In the genomic region with DNA sequence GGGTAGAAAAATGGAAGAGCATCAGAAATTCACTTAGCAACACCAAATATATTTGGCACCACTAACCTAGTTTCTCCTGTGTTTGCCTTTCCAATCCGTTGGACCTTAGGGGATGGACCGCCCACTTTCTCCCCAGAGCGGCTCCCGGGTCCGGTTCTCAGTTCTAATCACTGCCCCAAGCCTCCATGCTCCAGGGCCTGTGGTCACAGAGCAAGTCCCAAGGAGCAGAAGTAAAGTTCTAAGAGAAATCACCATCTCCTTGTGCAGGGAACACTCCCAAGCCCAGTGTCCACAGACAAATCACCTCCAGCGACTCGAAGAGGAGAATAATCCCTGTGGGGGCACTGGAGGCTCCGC, we compare ENCODE assay signal across 8 cellular contexts. TPM values are rescaled to one million over a fixed set of nuclear protein-coding genes. Genes with fewer than 3 reads are reported as not detected.
DNase-seq lines count a peak whose midpoint lies in the region; ATAC-seq, FAIRE-seq and TF ChIP-seq lines count a peak whose summit lies in the region.

No MANE protein-coding gene starts in this region.

- POLR2A ChIA-PET in endothelial cell of umbilical vein (lab: Charles Lee): no interaction called here

- H3K4me2 ChIP-seq in endothelial cell of umbilical vein (ENCODE audit: insufficient read depth, low read length): peak overlapping the region; percentile 92

- peaks cover 24% of the 10 kb centered on the region for H3K4me1 Mint-ChIP-seq in activated naive CD4-positive, alpha-beta T cell treated with anti-CD3 and anti-CD28 coated beads for 36 hours (ENCODE audit: low read depth)
- peaks cover 13% of the 10 kb centered on the region in 2 donors for H3K4me1 Mint-ChIP-seq in natural killer cell treated with Interleukin-12 subunit alpha and Interleukin-12 subunit beta and Interleukin-15 and Interleukin-18, amount 100 ng/mL, for 72 hours (ENCODE audit: low read depth in 2 of 2)

- no peak for TF ChIP-seq POLR2A in endothelial cell of umbilical vein (IDR thresholded peaks at IDR 0.05; ENCODE audit: low read depth, low read length)

- H3K4me3 ChIP-seq in NT2/D1 (ENCODE audit: insufficient read length, low read depth) (peak overlapping the region; percentile 65), endothelial cell of umbilical vein (replicated peaks in 1 of 3; ENCODE audit: insufficient read depth in 1 of 3, low read depth in 1 of 3, low read length in 3 of 3) (peak overlapping the region; percentile 84 to 94 (median 90))

- DNase-seq in activated naive CD4-positive, alpha-beta T cell treated with anti-CD3 and anti-CD28 coated beads for 36 hours: no peak
- DNase-seq in activated naive CD4-positive, alpha-beta T cell treated with anti-CD3 and anti-CD28 coated beads, Interleukin-2, amount 50 U/mL, for 72 hours (ENCODE audit: low spot score in 2 of 2): no peak
- no peak for DNase-seq in NT2/D1 (ENCODE audit: low read depth, low spot score)
- no peak for DNase-seq in endothelial cell of umbilical vein (ENCODE audit: low read depth, low spot score)
- no peak for DNase-seq in natural killer cell treated with Interleukin-12 subunit alpha and Interleukin-12 subunit beta and Interleukin-15 and Interleukin-18, amount 100 ng/mL, for 72 hours (ENCODE audit: low spot score)
- DNase-seq in NCI-H82 treated with DMSO at 0.1 percent for 48 hours (lab: John Stamatoyannopoulos, UW; ENCODE audit: unreplicated experiment): no peak

- no peak overlapping the region for H3K27ac ChIP-seq in endothelial cell of umbilical vein (ENCODE audit: insufficient read depth, low read depth, low read length)

- CTCF ChIA-PET in activated naive CD4-positive, alpha-beta T cell treated with anti-CD3 and anti-CD28 coated beads for 36 hours (lab: Charles Lee): interaction anchor here (0.6 kb wide), 1 partner anchor 938 kb away, joined by 3 read pairs; no protein-coding TSS in a partner anchor
- CTCF ChIA-PET in endothelial cell of umbilical vein (lab: Charles Lee): interaction anchor here (0.6 to 2.0 kb wide), 9 partner anchors 12 to 151 kb away, joined by 3 to 8 read pairs (median 3); no protein-coding TSS in a partner anchor

- TF ChIP-seq CTCF in endothelial cell of umbilical vein (IDR thresholded peaks at IDR 0.05; ENCODE audit: extremely low read depth in 1 of 2, insufficient read depth in 1 of 2, low read depth in 1 of 2, low read length in 2 of 2): no peak

- H3K36me3 Mint-ChIP-seq in activated naive CD4-positive, alpha-beta T cell treated with anti-CD3 and anti-CD28 coated beads for 36 hours (ENCODE audit: low read depth): no peaks in the 10 kb centered on the region
- peaks cover 0 to 24% of the 10 kb centered on the region in 2 donors for H3K36me3 Mint-ChIP-seq in activated naive CD4-positive, alpha-beta T cell treated with anti-CD3 and anti-CD28 coated beads, Interleukin-2, amount 50 U/mL, for 72 hours
- no peaks in the 10 kb centered on the region for H3K36me3 Mint-ChIP-seq in natural killer cell treated with Interleukin-12 subunit alpha and Interleukin-12 subunit beta and Interleukin-15 and Interleukin-18, amount 100 ng/mL, for 72 hours

- peaks cover 40% of the 10 kb centered on the region for H3K27me3 Mint-ChIP-seq in activated naive CD4-positive, alpha-beta T cell treated with anti-CD3 and anti-CD28 coated beads for 36 hours (ENCODE audit: low read depth)
- peaks cover 38 to 46% of the 10 kb centered on the region in 2 donors for H3K27me3 Mint-ChIP-seq in natural killer cell treated with Interleukin-12 subunit alpha and Interleukin-12 subunit beta and Interleukin-15 and Interleukin-18, amount 100 ng/mL, for 72 hours

- H3K27ac Mint-ChIP-seq in activated naive CD4-positive, alpha-beta T cell treated with anti-CD3 and anti-CD28 coated beads for 36 hours: no peak overlapping the region
- H3K27ac Mint-ChIP-seq in activated naive CD4-positive, alpha-beta T cell treated with anti-CD3 and anti-CD28 coated beads, Interleukin-2, amount 50 U/mL, for 72 hours: no peak overlapping the region
- no peak overlapping the region for H3K27ac Mint-ChIP-seq in natural killer cell treated with Interleukin-12 subunit alpha and Interleukin-12 subunit beta and Interleukin-15 and Interleukin-18, amount 100 ng/mL, for 72 hours

- no peaks in the 10 kb centered on the region for H4K20me1 ChIP-seq in endothelial cell of umbilical vein (replicated peaks; ENCODE audit: control insufficient read depth, extremely low read depth, insufficient read depth, low read length)

- dilution Hi-C loops in endothelial cell of umbilical vein (cut with MboI; ENCODE audit: extremely low pct_ligation_motif_present, low sequenced_read_pairs): no loop called here

- peak overlapping the region; percentile 79 for H3K9ac ChIP-seq in NT2/D1 (ENCODE audit: insufficient read length, low read depth)
- peak overlapping the region; percentile 32 for H3K9ac ChIP-seq in endothelial cell of umbilical vein (replicated peaks; ENCODE audit: extremely low read depth, insufficient read depth, low read length)

- intact Hi-C loops in activated naive CD4-positive, alpha-beta T cell treated with anti-CD3 and anti-CD28 coated beads for 36 hours (cut with micrococcal nuclease): no loop called here
- intact Hi-C loops in endothelial cell of umbilical vein (cut with micrococcal nuclease): no loop called here

- H3K9me3 ChIP-seq in NT2/D1 (ENCODE audit: insufficient read depth, low read length) (no peaks in the 10 kb centered on the region), endothelial cell of umbilical vein (replicated peaks; ENCODE audit: control insufficient read depth, insufficient read depth, low read length) (no peaks in the 10 kb centered on the region)

- no peaks in the 10 kb centered on the region for H3K9me1 ChIP-seq in endothelial cell of umbilical vein (replicated peaks; ENCODE audit: control insufficient read depth, extremely low read depth, insufficient read depth, low read length)

- no peaks in the 10 kb centered on the region for H3K36me3 ChIP-seq in NT2/D1 (ENCODE audit: insufficient read depth, insufficient read length, low read length)
- no peaks in the 10 kb centered on the region for H3K36me3 ChIP-seq in endothelial cell of umbilical vein (ENCODE audit: control insufficient read depth in 2 of 2, extremely low read depth in 1 of 2, insufficient read depth in 2 of 2, low read length in 2 of 2)

- no peaks in the 10 kb centered on the region for H3K9me3 Mint-ChIP-seq in activated naive CD4-positive, alpha-beta T cell treated with anti-CD3 and anti-CD28 coated beads for 36 hours
- no peaks in the 10 kb centered on the region for H3K9me3 Mint-ChIP-seq in activated naive CD4-positive, alpha-beta T cell treated with anti-CD3 and anti-CD28 coated beads, Interleukin-2, amount 50 U/mL, for 72 hours
- H3K9me3 Mint-ChIP-seq in natural killer cell treated with Interleukin-12 subunit alpha and Interleukin-12 subunit beta and Interleukin-15 and Interleukin-18, amount 100 ng/mL, for 72 hours: no peaks in the 10 kb centered on the region

- ATAC-seq in activated naive CD4-positive, alpha-beta T cell treated with anti-CD3 and anti-CD28 coated beads, Interleukin-2, amount 50 U/mL, for 72 hours: no peak
- ATAC-seq in natural killer cell treated with Interleukin-12 subunit alpha and Interleukin-12 subunit beta and Interleukin-15 and Interleukin-18, amount 100 ng/mL, for 72 hours: no peak
- ATAC-seq in GM18867 (IDR thresholded peaks at IDR 0.05; ENCODE audit: unreplicated experiment) (no peak), GM18858 (IDR thresholded peaks at IDR 0.05; ENCODE audit: unreplicated experiment) (no peak)

- H3K79me2 ChIP-seq in endothelial cell of umbilical vein (ENCODE audit: control insufficient read depth, insufficient read depth, low read length): peaks cover 25% of the 10 kb centered on the region

- H3K4me1 ChIP-seq in NT2/D1 (ENCODE audit: insufficient read depth, insufficient read length) (peaks cover 4% of the 10 kb centered on the region), endothelial cell of umbilical vein (ENCODE audit: control insufficient read depth, extremely low read depth, insufficient read depth, low read length) (peaks cover 29% of the 10 kb centered on the region)

- FAIRE-seq in endothelial cell of umbilical vein (lab: Jason Lieb, UNC): no peak

- H2AFZ ChIP-seq in endothelial cell of umbilical vein (ENCODE audit: low read depth, low read length): peak overlapping the region; percentile 98

- peak overlapping the region; percentile 59 for H3K4me3 Mint-ChIP-seq in activated naive CD4-positive, alpha-beta T cell treated with anti-CD3 and anti-CD28 coated beads for 36 hours
- peak overlapping the region; percentile 41 for H3K4me3 Mint-ChIP-seq in natural killer cell treated with Interleukin-12 subunit alpha and Interleukin-12 subunit beta and Interleukin-15 and Interleukin-18, amount 100 ng/mL, for 72 hours

- no TSS peak for BruUV-seq in endothelial cell of umbilical vein (replicated peaks; lab: Mats Ljungman, UMichigan)

- H3K27me3 ChIP-seq in NT2/D1 (ENCODE audit: insufficient read depth, insufficient read length) (peaks cover 42% of the 10 kb centered on the region), endothelial cell of umbilical vein (ENCODE audit: control insufficient read depth in 2 of 2, insufficient read depth in 2 of 2, low read length in 2 of 2) (no peaks in the 10 kb centered on the region)

TF ChIP-seq in endothelial cell of umbilical vein, 7 proteins besides CTCF, POLR2A, EP300 and RAD21 (continues in another document):
- no peak for TF ChIP-seq MYC (IDR thresholded peaks at IDR 0.05; ENCODE audit: low read depth, low read length)
- TF ChIP-seq JUN (IDR thresholded peaks at IDR 0.05; ENCODE audit: borderline replicate concordance, insufficient read depth, insufficient read length, low read depth): no peak
- TF ChIP-seq, protein P1, sequence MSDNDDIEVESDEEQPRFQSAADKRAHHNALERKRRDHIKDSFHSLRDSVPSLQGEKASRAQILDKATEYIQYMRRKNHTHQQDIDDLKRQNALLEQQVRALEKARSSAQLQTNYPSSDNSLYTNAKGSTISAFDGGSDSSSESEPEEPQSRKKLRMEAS (IDR thresholded peaks at IDR 0.05; ENCODE audit: insufficient read depth, insufficient read length): no peak
- TF ChIP-seq EZH2 (IDR thresholded peaks at IDR 0.05; ENCODE audit: borderline replicate concordance, low read depth, low read length, severe bottlenecking): no peak

RNA-seq across cellular contexts. Expression of a gene that starts 0.7 kb away (rescaled TPM):
- not detected for total RNA-seq in activated naive CD4-positive, alpha-beta T cell treated with anti-CD3 and anti-CD28 coated beads for 36 hours
- 1 to 10 TPM in 1 of 2 donors, not detected in 1; 1.4 TPM for total RNA-seq in activated naive CD4-positive, alpha-beta T cell treated with anti-CD3 and anti-CD28 coated beads, Interleukin-2, amount 50 U/mL, for 72 hours
- total RNA-seq in endothelial cell of umbilical vein: 6.5 and 8.3 TPM in 2 replicates
- polyA plus RNA-seq in endothelial cell of umbilical vein: 5.2 and 5.8 TPM in 2 replicates
- polyA plus RNA-seq in endothelial cell of umbilical vein (2011; cell fraction: cytosol; rRNA removed): 5.4 and 5.5 TPM in 2 replicates
- 5.0 and 6.0 TPM in 2 replicates for polyA plus RNA-seq in endothelial cell of umbilical vein (2011; cell fraction: nucleus; rRNA removed)
- 20.1 and 26.7 TPM in 2 replicates for polyA plus RNA-seq in endothelial cell of umbilical vein (2012)
- 8.7 and 11.5 TPM in 2 replicates for polyA minus RNA-seq in endothelial cell of umbilical vein
- polyA minus RNA-seq in endothelial cell of umbilical vein (2011; cell fraction: cytosol; rRNA and poly(A)+ RNA removed): 4.3 TPM
- polyA minus RNA-seq in endothelial cell of umbilical vein (2011; cell fraction: nucleus; rRNA and poly(A)+ RNA removed): 3.8 and 4.6 TPM in 2 replicates
- total RNA-seq in natural killer cell treated with Interleukin-12 subunit alpha and Interleukin-12 subunit beta and Interleukin-15 and Interleukin-18, amount 100 ng/mL, for 72 hours: under 1 TPM in 1 of 2 donors, not detected in 1; 0.14 TPM
